Comparison of ENCODE assay signal across 18 cellular contexts in the genomic region with DNA sequence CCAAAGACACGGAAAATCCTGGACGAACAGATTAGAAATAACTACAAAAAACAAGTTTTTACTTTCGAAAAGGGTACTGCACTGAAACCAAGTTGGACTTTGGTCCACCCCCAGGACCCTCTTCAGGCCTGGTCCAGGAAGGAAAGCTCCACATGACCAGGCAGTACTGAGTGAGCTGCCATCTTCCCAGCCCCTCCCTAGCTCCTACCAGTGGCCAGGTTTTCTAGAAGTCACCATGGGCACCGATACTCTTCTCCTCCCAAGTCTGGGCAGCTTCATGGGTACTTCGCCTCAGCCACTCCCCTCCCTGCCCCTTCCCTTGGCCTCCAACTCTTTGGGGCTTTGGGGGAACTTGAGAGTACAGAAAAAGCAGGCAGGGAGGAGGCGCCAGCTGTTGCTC. TPM values are rescaled to one million over a fixed set of nuclear protein-coding genes. Genes with fewer than 3 reads are reported as not detected.
DNase-seq lines count a peak whose midpoint lies in the region; ATAC-seq, FAIRE-seq and TF ChIP-seq lines count a peak whose summit lies in the region.
"Had no signal": no experiment of that assay in that cellular context is flagged by ENCODE, and none has a peak within 500 bp of the region (broad histone marks: within the 10 kb centered on the region; RNA-seq: fewer than 3 reads in every experiment).

No MANE protein-coding gene starts in this region.

- H3K4me1 ChIP-seq in CD4-positive, CD25-positive, alpha-beta regulatory T cell (ENCODE audit: control insufficient read depth, insufficient read depth, low read length, poor library complexity, severe bottlenecking): peaks cover 78% of the 10 kb centered on the region
- H3K4me1 ChIP-seq in GM12878 (ENCODE audit: control insufficient read depth, insufficient read depth, low read length) (peaks cover 51% of the 10 kb centered on the region), sigmoid colon (peaks cover 0 to 28% (median 18%) of the 10 kb centered on the region in 4 donors), BE2C (no peaks in the 10 kb centered on the region)
- H3K4me1 ChIP-seq: parathyroid adenoma had no signal

- BruUV-seq in GM12878 (replicated peaks; lab: Mats Ljungman, UMichigan): no TSS peak

- H3K4me3 ChIP-seq in CD4-positive, CD25-positive, alpha-beta regulatory T cell (ENCODE audit: low read depth, low read length): peak overlapping the region; percentile 74
- H3K4me3 ChIP-seq in GM12878: no peak overlapping the region
- H3K4me3 ChIP-seq in sigmoid colon: no peak overlapping the region
- H3K4me3 ChIP-seq in BE2C (ENCODE audit: low read depth, low read length): no peak overlapping the region
- H3K4me3 ChIP-seq: ascending aorta, dorsolateral prefrontal cortex had no signal

- H3K27ac ChIP-seq in CD4-positive, CD25-positive, alpha-beta regulatory T cell (ENCODE audit: insufficient read depth, low read length, poor library complexity, severe bottlenecking): peak overlapping the region; percentile 96
- H3K27ac ChIP-seq in GM12878 (ENCODE audit: control insufficient read depth, insufficient read depth) (peak overlapping the region; percentile 89; the same call in 1 of the 2 replicates), sigmoid colon (peak overlapping the region in 3 of 4 donors; percentile 25 to 40 (median 36))
- H3K27ac ChIP-seq: C4-2B, KMS-11, parathyroid adenoma had no signal

- H3K27me3 ChIP-seq in CD4-positive, CD25-positive, alpha-beta regulatory T cell (ENCODE audit: control insufficient read depth, insufficient read depth, low read length): no peaks in the 10 kb centered on the region
- H3K27me3 ChIP-seq in GM12878 (replicated peaks in 1 of 2; ENCODE audit: control insufficient read depth in 2 of 2, insufficient read depth in 2 of 2, low read length in 1 of 2): no peaks in the 10 kb centered on the region
- no peaks in the 10 kb centered on the region for H3K27me3 ChIP-seq in sigmoid colon
- no peaks in the 10 kb centered on the region for H3K27me3 ChIP-seq in BE2C
- H3K27me3 ChIP-seq: ascending aorta, dorsolateral prefrontal cortex had no signal

- CTCF ChIA-PET in GM12878 (lab: Yijun Ruan, JAX): interaction anchor here (0.8 to 7.3 kb wide), 16 partner anchors 11 to 182 kb away, joined by 3 to 147 read pairs (median 6); partner anchors contain the start of genes CD27 and MRPL51

- no peaks in the 10 kb centered on the region for H3K9me3 Mint-ChIP-seq in CD4-positive, CD25-positive, alpha-beta regulatory T cell
- no peaks in the 10 kb centered on the region for H3K9me3 Mint-ChIP-seq in IgD-negative memory B cell
- no peaks in the 10 kb centered on the region for H3K9me3 Mint-ChIP-seq in nephron progenitor cell

- TF ChIP-seq POLR2A in GM12878 (IDR thresholded peaks at IDR 0.05; ENCODE audit: low read depth, low read length): no peak
- no peak for TF ChIP-seq POLR2A in sigmoid colon (IDR thresholded peaks at IDR 0.05)

- H3K27ac Mint-ChIP-seq in CD4-positive, CD25-positive, alpha-beta regulatory T cell: peak overlapping the region; percentile 95 to 99 (median 96)
- H3K27ac Mint-ChIP-seq in IgD-negative memory B cell (peak overlapping the region; percentile 86 to 99 (median 98)), nephron progenitor cell (no peak overlapping the region)

- H3K36me3 ChIP-seq in CD4-positive, CD25-positive, alpha-beta regulatory T cell (ENCODE audit: control insufficient read depth, insufficient read depth, low read length): peaks cover 37% of the 10 kb centered on the region
- H3K36me3 ChIP-seq in GM12878 (ENCODE audit: control insufficient read depth in 2 of 2, insufficient read depth in 2 of 2, low read length in 1 of 2) (peaks cover 23 to 40% of the 10 kb centered on the region in 2 experiments), sigmoid colon (peaks cover 37 to 75% (median 48%) of the 10 kb centered on the region in 4 donors), BE2C (peaks cover 45% of the 10 kb centered on the region)

- H4K20me1 ChIP-seq in GM12878 (ENCODE audit: control insufficient read depth, insufficient read depth): no peaks in the 10 kb centered on the region

- H3K4me1 Mint-ChIP-seq in CD4-positive, CD25-positive, alpha-beta regulatory T cell: peaks cover 45 to 95% (median 78%) of the 10 kb centered on the region in 4 donors
- H3K4me1 Mint-ChIP-seq in IgD-negative memory B cell (peaks cover 52 to 85% (median 67%) of the 10 kb centered on the region in 3 donors), nephron progenitor cell (peaks cover under 1% of the 10 kb centered on the region)

- peaks cover 73% of the 10 kb centered on the region for H3K79me2 ChIP-seq in GM12878 (ENCODE audit: control insufficient read depth, insufficient read depth, low read length)
- H3K79me2 ChIP-seq: parathyroid adenoma had no signal

- peak overlapping the region; percentile 83 to 90 (median 85) for H3K4me3 Mint-ChIP-seq in CD4-positive, CD25-positive, alpha-beta regulatory T cell
- H3K4me3 Mint-ChIP-seq in IgD-negative memory B cell (peak overlapping the region in 3 of 4 donors; percentile 12 to 70 (median 63)), nephron progenitor cell (no peak overlapping the region)

- WGBS in GM12878 (ENCODE audit: insufficient coverage, insufficient replicate concordance, low lambda C conversion rate, missing lambda C conversion rate): 91% methylated on average over 6 of the region's 6 CpGs
- 85 to 86% methylated on average over 6 of the region's 6 CpGs for WGBS in sigmoid colon, 2 donors

- SMC1A ChIA-PET in GM12878 (lab: Charles Lee; ENCODE audit: uncharacterized antibody, unreplicated experiment): interaction anchor here (0.6 to 8.7 kb wide), 13 partner anchors 8 to 138 kb away, joined by 3 to 169 read pairs (median 11); partner anchors contain the start of genes CD27, GAPDH and TAPBPL

- H3K9ac ChIP-seq in GM12878 (ENCODE audit: control insufficient read depth, insufficient read depth, low read length): no peak overlapping the region
- H3K9ac ChIP-seq: KMS-11, parathyroid adenoma had no signal

- no peak overlapping the region for H2AFZ ChIP-seq in GM12878 (ENCODE audit: control insufficient read depth, low read depth, low read length)
- H2AFZ ChIP-seq: parathyroid adenoma had no signal

- no peak for ATAC-seq in CD4-positive, CD25-positive, alpha-beta regulatory T cell (ENCODE audit: low read depth in 2 of 2)
- no peak for ATAC-seq in GM12878
- ATAC-seq: Panc1 had no signal

- POLR2A ChIA-PET in GM12878 (lab: Charles Lee): interaction anchor here (1.1 to 10.3 kb wide), 4 partner anchors 18 to 128 kb away, joined by 8 to 384 read pairs (median 84); partner anchors contain the start of genes CD27 and TAPBPL

- TF ChIP-seq CTCF in GM12878 (IDR thresholded peaks at IDR 0.05 in 2 of 3, conservative IDR thresholded peaks at IDR 0.05 in 1 of 3; ENCODE audit: control insufficient read depth in 2 of 3, extremely low read depth in 1 of 3, insufficient read depth in 1 of 3, low read depth in 3 of 3, low read length in 3 of 3) (no peak), sigmoid colon (IDR thresholded peaks at IDR 0.05) (no peak), BE2C (IDR thresholded peaks at IDR 0.05; ENCODE audit: low read depth, low read length) (no peak), nephron progenitor cell (IDR thresholded peaks at IDR 0.05) (no peak)

- RAD21 ChIA-PET in GM12878 (lab: Charles Lee; ENCODE audit: unreplicated experiment): interaction anchor here (0.9 to 8.8 kb wide), 10 partner anchors 9 to 141 kb away, joined by 3 to 319 read pairs (median 4); partner anchors contain the start of genes CD27 and TAPBPL

- no peak for DNase-seq in CD4-positive, CD25-positive, alpha-beta regulatory T cell
- no peak for DNase-seq in GM12878 (ENCODE audit: low read depth, low spot score)
- no peak for DNase-seq in sigmoid colon
- no peak for DNase-seq in BE2C
- no peak for DNase-seq in SHP77 treated with DMSO at 0.1 percent for 48 hours (lab: John Stamatoyannopoulos, UW)
- no peak for DNase-seq in nephron progenitor cell
- DNase-seq: dorsolateral prefrontal cortex, NCI-H510A treated with DMSO at 0.1 percent for 48 hours had no signal

- FAIRE-seq in GM12878 (lab: Jason Lieb, UNC): no peak
- FAIRE-seq: G401.6, GM18507 had no signal

- H3K9me3 ChIP-seq in CD4-positive, CD25-positive, alpha-beta regulatory T cell (ENCODE audit: control insufficient read depth in 2 of 2, low read length in 2 of 2): no peaks in the 10 kb centered on the region
- H3K9me3 ChIP-seq in GM12878 (replicated peaks; ENCODE audit: control insufficient read depth, insufficient read depth, low read length): no peaks in the 10 kb centered on the region
- H3K9me3 ChIP-seq in sigmoid colon: no peaks in the 10 kb centered on the region
- H3K9me3 ChIP-seq in BE2C: no peaks in the 10 kb centered on the region
- H3K9me3 ChIP-seq: ascending aorta had no signal

- intact Hi-C loops in GM12878 (cut with micrococcal nuclease; ENCODE audit: unreplicated experiment) (loop anchor here (2.0 kb wide), 2 partner anchors 17 to 127 kb away; no protein-coding TSS in a partner anchor), sigmoid colon (cut with DNase I) (no loop called here)

- TF ChIP-seq EP300 in GM12878 (IDR thresholded peaks at IDR 0.05; ENCODE audit: borderline replicate concordance in 1 of 2, control insufficient read depth in 1 of 2, low read depth in 2 of 2, low read length in 2 of 2): no peak
- TF ChIP-seq EP300 in sigmoid colon (IDR thresholded peaks at IDR 0.05): no peak

- peaks cover 55% of the 10 kb centered on the region for H3K36me3 Mint-ChIP-seq in CD4-positive, CD25-positive, alpha-beta regulatory T cell
- H3K36me3 Mint-ChIP-seq in IgD-negative memory B cell (peaks cover 13% of the 10 kb centered on the region), nephron progenitor cell (ENCODE audit: low read depth) (peaks cover 25% of the 10 kb centered on the region)

- no peak overlapping the region for H3K4me2 ChIP-seq in GM12878 (ENCODE audit: control insufficient read depth, insufficient read depth)
- H3K4me2 ChIP-seq: KMS-11 had no signal

- no peaks in the 10 kb centered on the region for H3K27me3 Mint-ChIP-seq in CD4-positive, CD25-positive, alpha-beta regulatory T cell
- H3K27me3 Mint-ChIP-seq in IgD-negative memory B cell (no peaks in the 10 kb centered on the region), nephron progenitor cell (ENCODE audit: low read depth, poor library complexity) (peaks cover 17% of the 10 kb centered on the region)

- no peak for TF ChIP-seq RAD21 in GM12878 (IDR thresholded peaks at IDR 0.05; ENCODE audit: insufficient read depth, low read depth, low read length)

- in situ Hi-C loops in GM12878 (cut with MboI): loop anchor here (5.0 kb wide), 1 partner anchor 37 kb away; no protein-coding TSS in a partner anchor

RNA-seq across cellular contexts. Expression of gene VAMP1, which starts 6.6 kb away (rescaled TPM):
- 67.3 TPM for total RNA-seq in CD4-positive, CD25-positive, alpha-beta regulatory T cell
- 10 to 100 TPM in 3 of 4 donors, 1 to 10 TPM in 1; 9.8 to 16.1 (median 13.5) TPM for polyA plus RNA-seq in CD4-positive, CD25-positive, alpha-beta regulatory T cell
- polyA plus RNA-seq in IgD-negative memory B cell (8.1 TPM), GM12878 (2011; rRNA removed) (37.1 and 41.3 TPM in 2 replicates), GM12878 (2014; fragmentation: Illumina TruSeq; extraction: Trizol) (32.3 and 36.1 TPM in 2 replicates), GM12878 (2014; fragmentation: Nextera tagmentation; extraction: Ambion mirVana) (1 to 10 TPM; 4.8 to 8.8 TPM), GM12878 (2014; rRNA removed) (121 and 123 TPM in 2 replicates), GM12878 (2016; fragmentation: Nextera tagmentation; extraction: Ambion mirVana) (10 to 100 TPM; 25.9 to 28.9 TPM), sigmoid colon (10 to 100 TPM in 1 of 3 donors, 1 to 10 TPM in 2; 2.3 to 12.8 (median 3.0) TPM)
- total RNA-seq in GM12878 (2013; cell fraction: nucleolus; rRNA removed): 46.0 and 47.7 TPM in 2 replicates
- total RNA-seq in GM12878 (2014; rRNA removed) (28.9 and 31.5 TPM in 2 replicates), GM12878 (2014; rRNA removed; fragmentation: Illumina TruSeq; extraction: Trizol) (14.8 and 16.6 TPM in 2 replicates), GM12878 (2021) (26.0 and 26.2 TPM in 2 replicates), sigmoid colon (10 to 100 TPM; 11.5 to 44.0 (median 17.2) TPM)
- polyA plus RNA-seq in GM12878 (2011; ENCODE audit: low read depth): 23.5 TPM
- polyA plus RNA-seq in GM12878 (2011; cell fraction: cytosol; rRNA removed): 43.5 and 45.8 TPM in 2 replicates
- 155 and 209 TPM in 2 replicates for polyA plus RNA-seq in GM12878 (2011; cell fraction: nucleus; rRNA removed)
- 33.3 and 39.4 TPM in 2 replicates for polyA plus RNA-seq in GM12878 (2012)
- 15.5 and 19.4 TPM in 2 replicates for polyA minus RNA-seq in GM12878 (2011; rRNA and poly(A)+ RNA removed)
- 8.6 and 14.3 TPM in 2 replicates for polyA minus RNA-seq in GM12878 (2011; cell fraction: cytosol; rRNA and poly(A)+ RNA removed)
- polyA minus RNA-seq in GM12878 (2011; cell fraction: nucleus; rRNA and poly(A)+ RNA removed): 19.2 and 24.9 TPM in 2 replicates
- polyA plus RNA-seq in BE2C (2012; ENCODE audit: insufficient read depth, insufficient read length, low read depth): 4.2 TPM

RNA-seq across cellular contexts. Expression of gene TAPBPL, which starts 12.0 kb away (rescaled TPM):
- total RNA-seq in CD4-positive, CD25-positive, alpha-beta regulatory T cell: 28.0 TPM
- polyA plus RNA-seq in CD4-positive, CD25-positive, alpha-beta regulatory T cell: 10 to 100 TPM; 34.8 to 72.7 (median 46.9) TPM
- polyA plus RNA-seq in IgD-negative memory B cell (125 TPM), GM12878 (2011; rRNA removed) (28.5 and 45.0 TPM in 2 replicates), GM12878 (2014; fragmentation: Illumina TruSeq; extraction: Trizol) (13.0 and 26.4 TPM in 2 replicates), GM12878 (2014; fragmentation: Nextera tagmentation; extraction: Ambion mirVana) (10 to 100 TPM; 12.4 to 20.9 TPM), GM12878 (2014; rRNA removed) (40.4 and 43.1 TPM in 2 replicates), GM12878 (2016; fragmentation: Nextera tagmentation; extraction: Ambion mirVana) (10 to 100 TPM; 33.3 to 39.9 TPM), sigmoid colon (10 to 100 TPM; 14.4 to 36.0 (median 17.1) TPM)
- total RNA-seq in GM12878 (2013; cell fraction: nucleolus; rRNA removed): 134 and 138 TPM in 2 replicates
- total RNA-seq in GM12878 (2014; rRNA removed) (39.1 and 40.4 TPM in 2 replicates), GM12878 (2014; rRNA removed; fragmentation: Illumina TruSeq; extraction: Trizol) (24.7 and 25.0 TPM in 2 replicates), GM12878 (2021) (26.4 and 29.0 TPM in 2 replicates), sigmoid colon (10 to 100 TPM; 20.2 to 27.5 (median 26.9) TPM)
- 11.0 TPM for polyA plus RNA-seq in GM12878 (2011; ENCODE audit: low read depth)
- 58.4 and 72.0 TPM in 2 replicates for polyA plus RNA-seq in GM12878 (2011; cell fraction: cytosol; rRNA removed)
- polyA plus RNA-seq in GM12878 (2011; cell fraction: nucleus; rRNA removed): 125 and 140 TPM in 2 replicates
- 28.1 and 29.4 TPM in 2 replicates for polyA plus RNA-seq in GM12878 (2012)
- 33.4 and 60.3 TPM in 2 replicates for polyA minus RNA-seq in GM12878 (2011; rRNA and poly(A)+ RNA removed)
- polyA minus RNA-seq in GM12878 (2011; cell fraction: cytosol; rRNA and poly(A)+ RNA removed): 11.2 and 13.9 TPM in 2 replicates
- polyA minus RNA-seq in GM12878 (2011; cell fraction: nucleus; rRNA and poly(A)+ RNA removed): 36.0 and 56.5 TPM in 2 replicates
- polyA plus RNA-seq in BE2C (2012; ENCODE audit: insufficient read depth, insufficient read length, low read depth): 9.8 TPM

RNA-seq across cellular contexts. Expression of gene CD27, which starts 19.1 kb away (rescaled TPM):
- 156 TPM for total RNA-seq in CD4-positive, CD25-positive, alpha-beta regulatory T cell
- 100 to 1,000 TPM; 547 to 707 (median 641) TPM for polyA plus RNA-seq in CD4-positive, CD25-positive, alpha-beta regulatory T cell
- polyA plus RNA-seq in IgD-negative memory B cell (264 TPM), GM12878 (2011; rRNA removed) (14.7 and 32.0 TPM in 2 replicates), GM12878 (2014; fragmentation: Illumina TruSeq; extraction: Trizol) (24.2 and 96.1 TPM in 2 replicates), GM12878 (2014; fragmentation: Nextera tagmentation; extraction: Ambion mirVana) (10 to 100 TPM in 1 of 2 experiments, 1 to 10 TPM in 1; 4.9 to 15.0 TPM), GM12878 (2014; rRNA removed) (140 and 158 TPM in 2 replicates), GM12878 (2016; fragmentation: Nextera tagmentation; extraction: Ambion mirVana) (100 to 1,000 TPM; 127 to 135 TPM), sigmoid colon (10 to 100 TPM in 1 of 3 donors, 1 to 10 TPM in 1, under 1 TPM in 1; 0.60 to 29.0 (median 2.3) TPM)
- total RNA-seq in GM12878 (2013; cell fraction: nucleolus; rRNA removed): 30.2 TPM in 2 replicates
- total RNA-seq in GM12878 (2014; rRNA removed) (164 and 184 TPM in 2 replicates), GM12878 (2014; rRNA removed; fragmentation: Illumina TruSeq; extraction: Trizol) (66.8 and 66.9 TPM in 2 replicates), GM12878 (2021) (116 and 117 TPM in 2 replicates), sigmoid colon (under 1 TPM in 1 of 4 donors, not detected in 3; 0.81 TPM)
- 81.7 TPM for polyA plus RNA-seq in GM12878 (2011; ENCODE audit: low read depth)
- 51.3 and 56.6 TPM in 2 replicates for polyA plus RNA-seq in GM12878 (2011; cell fraction: cytosol; rRNA removed)
- 21.4 TPM in 2 replicates for polyA plus RNA-seq in GM12878 (2011; cell fraction: nucleus; rRNA removed)
- polyA plus RNA-seq in GM12878 (2012): 142 and 178 TPM in 2 replicates
- polyA minus RNA-seq in GM12878 (2011; rRNA and poly(A)+ RNA removed): 24.5 and 40.9 TPM in 2 replicates
- polyA minus RNA-seq in GM12878 (2011; cell fraction: cytosol; rRNA and poly(A)+ RNA removed): 11.7 and 13.5 TPM in 2 replicates
- polyA minus RNA-seq in GM12878 (2011; cell fraction: nucleus; rRNA and poly(A)+ RNA removed): 8.7 and 10.6 TPM in 2 replicates
- polyA plus RNA-seq in BE2C (2012; ENCODE audit: insufficient read depth, insufficient read length, low read depth): 2.4 TPM
- total RNA-seq: ascending aorta, H4, lung microvascular endothelial cell had no signal

RNA-seq across cellular contexts. Expression of gene MRPL51, which starts 29.2 kb away (rescaled TPM):
- total RNA-seq in CD4-positive, CD25-positive, alpha-beta regulatory T cell: 40.5 TPM
- polyA plus RNA-seq in CD4-positive, CD25-positive, alpha-beta regulatory T cell: 100 to 1,000 TPM; 243 to 372 (median 253) TPM
- polyA plus RNA-seq in IgD-negative memory B cell (165 TPM), GM12878 (2011; rRNA removed) (159 and 252 TPM in 2 replicates), GM12878 (2014; fragmentation: Illumina TruSeq; extraction: Trizol) (241 and 255 TPM in 2 replicates), GM12878 (2014; fragmentation: Nextera tagmentation; extraction: Ambion mirVana) (1,000 to 10,000 TPM in 1 of 2 experiments, 100 to 1,000 TPM in 1; 908 to 1,202 TPM), GM12878 (2014; rRNA removed) (167 and 183 TPM in 2 replicates), GM12878 (2016; fragmentation: Nextera tagmentation; extraction: Ambion mirVana) (100 to 1,000 TPM; 583 to 588 TPM), sigmoid colon (100 to 1,000 TPM; 119 to 142 (median 135) TPM)
- total RNA-seq in GM12878 (2013; cell fraction: nucleolus; rRNA removed): 9.8 and 10.5 TPM in 2 replicates
- total RNA-seq in GM12878 (2014; rRNA removed) (137 and 175 TPM in 2 replicates), GM12878 (2014; rRNA removed; fragmentation: Illumina TruSeq; extraction: Trizol) (254 and 259 TPM in 2 replicates), GM12878 (2021) (275 and 276 TPM in 2 replicates), sigmoid colon (100 to 1,000 TPM in 2 of 4 donors, 10 to 100 TPM in 2; 52.9 to 113 (median 92.1) TPM)
- polyA plus RNA-seq in GM12878 (2011; ENCODE audit: low read depth): 71.7 TPM
- polyA plus RNA-seq in GM12878 (2011; cell fraction: cytosol; rRNA removed): 119 and 123 TPM in 2 replicates
- 64.4 and 67.0 TPM in 2 replicates for polyA plus RNA-seq in GM12878 (2011; cell fraction: nucleus; rRNA removed)
- 159 and 228 TPM in 2 replicates for polyA plus RNA-seq in GM12878 (2012)
- 29.2 and 48.2 TPM in 2 replicates for polyA minus RNA-seq in GM12878 (2011; rRNA and poly(A)+ RNA removed)
- 18.4 and 20.6 TPM in 2 replicates for polyA minus RNA-seq in GM12878 (2011; cell fraction: cytosol; rRNA and poly(A)+ RNA removed)
- polyA minus RNA-seq in GM12878 (2011; cell fraction: nucleus; rRNA and poly(A)+ RNA removed): 15.7 and 20.9 TPM in 2 replicates
- polyA plus RNA-seq in BE2C (2012; ENCODE audit: insufficient read depth, insufficient read length, low read depth): 231 TPM

RNA-seq across cellular contexts. Expression of gene NCAPD2, which starts 30.0 kb away (rescaled TPM):
- 32.8 TPM for total RNA-seq in CD4-positive, CD25-positive, alpha-beta regulatory T cell
- polyA plus RNA-seq in CD4-positive, CD25-positive, alpha-beta regulatory T cell: 10 to 100 TPM; 21.5 to 29.1 (median 26.3) TPM
- polyA plus RNA-seq in IgD-negative memory B cell (21.1 TPM), GM12878 (2011; rRNA removed) (84.0 and 160 TPM in 2 replicates), GM12878 (2014; fragmentation: Illumina TruSeq; extraction: Trizol) (110 and 146 TPM in 2 replicates), GM12878 (2014; fragmentation: Nextera tagmentation; extraction: Ambion mirVana) (10 to 100 TPM; 24.2 to 32.8 TPM), GM12878 (2014; rRNA removed) (114 TPM in 2 replicates), GM12878 (2016; fragmentation: Nextera tagmentation; extraction: Ambion mirVana) (100 to 1,000 TPM; 105 to 108 TPM), sigmoid colon (10 to 100 TPM in 2 of 3 donors, 1 to 10 TPM in 1; 9.0 to 35.8 (median 13.6) TPM)
- 64.5 and 66.0 TPM in 2 replicates for total RNA-seq in GM12878 (2013; cell fraction: nucleolus; rRNA removed)
- total RNA-seq in GM12878 (2014; rRNA removed) (141 and 144 TPM in 2 replicates), GM12878 (2014; rRNA removed; fragmentation: Illumina TruSeq; extraction: Trizol) (96.9 and 98.2 TPM in 2 replicates), GM12878 (2021) (110 and 113 TPM in 2 replicates), sigmoid colon (10 to 100 TPM; 11.8 to 89.5 (median 12.6) TPM)
- polyA plus RNA-seq in GM12878 (2011; ENCODE audit: low read depth): 34.6 TPM
- polyA plus RNA-seq in GM12878 (2011; cell fraction: cytosol; rRNA removed): 138 and 147 TPM in 2 replicates
- 98.8 and 145 TPM in 2 replicates for polyA plus RNA-seq in GM12878 (2011; cell fraction: nucleus; rRNA removed)
- 50.7 and 70.2 TPM in 2 replicates for polyA plus RNA-seq in GM12878 (2012)
- 165 and 222 TPM in 2 replicates for polyA minus RNA-seq in GM12878 (2011; rRNA and poly(A)+ RNA removed)
- polyA minus RNA-seq in GM12878 (2011; cell fraction: cytosol; rRNA and poly(A)+ RNA removed): 89.0 and 105 TPM in 2 replicates
- 67.3 and 111 TPM in 2 replicates for polyA minus RNA-seq in GM12878 (2011; cell fraction: nucleus; rRNA and poly(A)+ RNA removed)
- 41.8 TPM for polyA plus RNA-seq in BE2C (2012; ENCODE audit: insufficient read depth, insufficient read length, low read depth)

Comparison
In these comparisons a context has a peak if more than half of its experiments do, and no peak if none do; other contexts are left out.
1. H3K27ac ChIP-seq: peak in every context shown above with its lines; median percentile 96 in CD4-positive, CD25-positive, alpha-beta regulatory T cell; 89 in GM12878; 36 in sigmoid colon.